ENCODE assay signal across 16 cellular contexts in the genomic region with DNA sequence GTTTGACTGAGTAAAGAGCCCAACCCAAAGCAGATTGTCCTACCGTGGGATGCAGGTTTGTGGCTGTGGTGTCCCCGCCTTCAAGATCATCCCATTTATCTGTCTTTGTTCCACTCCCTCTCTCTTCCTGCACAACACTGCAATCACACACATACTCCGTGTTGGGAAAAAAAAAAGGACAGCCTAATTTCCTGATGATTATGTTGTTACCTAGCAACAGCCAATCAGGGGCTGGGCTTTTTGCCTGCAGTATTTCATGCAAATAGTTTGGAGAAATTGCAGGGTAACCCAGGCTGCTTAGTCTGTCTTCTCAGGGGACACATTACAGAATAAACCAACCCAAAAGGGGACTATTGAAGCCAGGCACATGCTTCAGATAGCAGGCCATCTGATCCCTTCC. TPM values are rescaled to one million over a fixed set of nuclear protein-coding genes. Genes with fewer than 3 reads are reported as not detected.
A peak's percentile ranks its signal among the peaks of the same experiment; 100 is the strongest.
DNase-seq lines count a peak whose midpoint lies in the region; ATAC-seq and TF ChIP-seq lines count a peak whose summit lies in the region.
"Had no signal": no experiment of that assay in that cellular context is flagged by ENCODE, and none has a peak within 500 bp of the region (broad histone marks: within the 10 kb centered on the region; RNA-seq: fewer than 3 reads in every experiment).

No MANE protein-coding gene starts in this region.

- H4K20me1 ChIP-seq in Karpas-422 (ENCODE audit: insufficient read depth, low read depth, low read length), result no peaks in the 10 kb centered on the region

- intact Hi-C loops in activated T-helper 1 cell treated with anti-CD3 and anti-CD28 coated beads, Interleukin-12 subunit alpha, Interleukin-12 subunit beta, Interleukin-2, Interleukin-4 antibody, amounts not matched to agents 30 ng/mL and 10 ng/mL and 1 ng/mL, durations not matched to agents 14 hours and 24 hours and 36 hours (cut with micrococcal nuclease), result no loop called here

- H3K79me2 ChIP-seq in Karpas-422 (ENCODE audit: low read length), result no peaks in the 10 kb centered on the region

- H3K9me3 ChIP-seq in Karpas-422 (ENCODE audit: low read length), result no peaks in the 10 kb centered on the region
- H3K9me3 ChIP-seq: breast epithelium had no signal

- no peak for ATAC-seq in HG03175 (IDR thresholded peaks at IDR 0.05; ENCODE audit: unreplicated experiment)
- ATAC-seq in HG03432 (IDR thresholded peaks at IDR 0.05; ENCODE audit: unreplicated experiment), result no peak
- ATAC-seq in HG03097 (IDR thresholded peaks at IDR 0.05; ENCODE audit: low FRiP score, unreplicated experiment), result no peak

- H3K4me2 ChIP-seq in Karpas-422 (ENCODE audit: low read depth, low read length, poor library complexity, severe bottlenecking), result peak overlapping the region; percentile 43

- no peaks in the 10 kb centered on the region for H3K36me3 ChIP-seq in Karpas-422 (ENCODE audit: insufficient read depth, low read length)
- H3K36me3 ChIP-seq: breast epithelium, WERI-Rb-1 had no signal

- no peaks in the 10 kb centered on the region for H3K9me2 ChIP-seq in Karpas-422 (replicated peaks; ENCODE audit: insufficient read depth, low read length)

- H3K27me3 Mint-ChIP-seq in activated T-helper 1 cell treated with anti-CD3 and anti-CD28 coated beads, Interleukin-12 subunit alpha, Interleukin-12 subunit beta, Interleukin-2, Interleukin-4 antibody, amounts not matched to agents 30 ng/mL and 10 ng/mL and 1 ng/mL, durations not matched to agents 14 hours and 24 hours and 36 hours (ENCODE audit: insufficient read depth), result peaks cover 2% of the 10 kb centered on the region

- H3K9me3 Mint-ChIP-seq in activated T-helper 1 cell treated with anti-CD3 and anti-CD28 coated beads, Interleukin-12 subunit alpha, Interleukin-12 subunit beta, Interleukin-2, Interleukin-4 antibody, amounts not matched to agents 30 ng/mL and 10 ng/mL and 1 ng/mL, durations not matched to agents 14 hours and 24 hours and 36 hours, result no peaks in the 10 kb centered on the region
- H3K9me3 Mint-ChIP-seq: endodermal cell had no signal

- no peaks in the 10 kb centered on the region for H3K36me3 Mint-ChIP-seq in activated T-helper 1 cell treated with anti-CD3 and anti-CD28 coated beads, Interleukin-12 subunit alpha, Interleukin-12 subunit beta, Interleukin-2, Interleukin-4 antibody, amounts not matched to agents 30 ng/mL and 10 ng/mL and 1 ng/mL, durations not matched to agents 14 hours and 24 hours and 36 hours (ENCODE audit: low read depth)

- H3K4me3 Mint-ChIP-seq in activated T-helper 1 cell treated with anti-CD3 and anti-CD28 coated beads, Interleukin-12 subunit alpha, Interleukin-12 subunit beta, Interleukin-2, Interleukin-4 antibody, amounts not matched to agents 30 ng/mL and 10 ng/mL and 1 ng/mL, durations not matched to agents 14 hours and 24 hours and 36 hours, result no peak overlapping the region
- H3K4me3 Mint-ChIP-seq: endodermal cell had no signal

- H3K4me3 ChIP-seq in AG10803 (ENCODE audit: low read length) (no peak overlapping the region), Karpas-422 (ENCODE audit: low read length) (peak overlapping the region; percentile 35)
- H3K4me3 ChIP-seq: breast epithelium had no signal

- H3K4me1 ChIP-seq in Karpas-422 (ENCODE audit: low read length), result peaks cover 55% of the 10 kb centered on the region
- H3K4me1 ChIP-seq: breast epithelium had no signal

- H3K27me3 ChIP-seq in Karpas-422 (ENCODE audit: low read length), result no peaks in the 10 kb centered on the region
- H3K27me3 ChIP-seq: breast epithelium had no signal

- peak overlapping the region; percentile 52 for H3K27ac ChIP-seq in Karpas-422 (ENCODE audit: low read length)
- H3K27ac ChIP-seq: breast epithelium, WERI-Rb-1 had no signal

- no peak for TF ChIP-seq CTCF in AG10803 (conservative IDR thresholded peaks at IDR 0.05; ENCODE audit: low read length)

- peak overlapping the region; percentile 67 for H2AFZ ChIP-seq in Karpas-422 (ENCODE audit: low read length)

- H3K27ac Mint-ChIP-seq in activated T-helper 1 cell treated with anti-CD3 and anti-CD28 coated beads, Interleukin-12 subunit alpha, Interleukin-12 subunit beta, Interleukin-2, Interleukin-4 antibody, amounts not matched to agents 30 ng/mL and 10 ng/mL and 1 ng/mL, durations not matched to agents 14 hours and 24 hours and 36 hours, result no peak overlapping the region
- H3K27ac Mint-ChIP-seq: endodermal cell had no signal

- H3K4me1 Mint-ChIP-seq in activated T-helper 1 cell treated with anti-CD3 and anti-CD28 coated beads, Interleukin-12 subunit alpha, Interleukin-12 subunit beta, Interleukin-2, Interleukin-4 antibody, amounts not matched to agents 30 ng/mL and 10 ng/mL and 1 ng/mL, durations not matched to agents 14 hours and 24 hours and 36 hours (ENCODE audit: low read depth), result peaks cover 7% of the 10 kb centered on the region

- peak overlapping the region; percentile 44 for H3K9ac ChIP-seq in Karpas-422 (ENCODE audit: low read length)

- peak; percentile 55 for DNase-seq in AG10803 (ENCODE audit: low read depth)
- DNase-seq in Karpas-422, result peak; percentile 65
- peak; percentile 35 for DNase-seq in amniotic epithelial cell (ENCODE audit: low read depth)
- DNase-seq in iris pigment epithelial cell (ENCODE audit: low read depth), result peak; percentile 54
- DNase-seq in activated T-helper 1 cell treated with anti-CD3 and anti-CD28 coated beads, Interleukin-12 subunit alpha, Interleukin-12 subunit beta, Interleukin-2, Interleukin-4 antibody, amounts not matched to agents 30 ng/mL and 10 ng/mL and 1 ng/mL, durations not matched to agents 14 hours and 24 hours and 36 hours (ENCODE audit: low spot score), result no peak
- DNase-seq: activated naive CD4-positive, alpha-beta T cell treated with anti-CD3 and anti-CD28 coated beads, Interleukin-2, amount 50 U/mL, for 16 hours; AML-193; endodermal cell; kidney; NCI-H446 treated with DMSO at 0.1 percent for 48 hours; substantia nigra; WERI-Rb-1 had no signal

RNA-seq across cellular contexts. Expression of a gene that starts 38.3 kb away (rescaled TPM):
- 54.3 and 79.5 TPM in 2 replicates for total RNA-seq in Karpas-422 (2014; rRNA removed; shearing (Covaris generic); ENCODE audit: low replicate concordance)
- 36.7 and 40.1 TPM in 2 replicates for total RNA-seq in activated T-helper 1 cell treated with anti-CD3 and anti-CD28 coated beads, Interleukin-12 subunit alpha, Interleukin-12 subunit beta, Interleukin-2, Interleukin-4 antibody, amounts not matched to agents 30 ng/mL and 10 ng/mL and 1 ng/mL, durations not matched to agents 14 hours and 24 hours and 36 hours
